In genomic region chr12:51023625-51024395, GRCh38 we compare ENCODE assay signal across 2 cellular contexts.
TF ChIP-seq lines count a peak whose summit lies in the region.

No MANE protein-coding gene starts in this region.

TF ChIP-seq in H1, 55 proteins besides CTCF, POLR2A, EP300 and RAD21:
- TF ChIP-seq YY1 (IDR thresholded peaks at IDR 0.05; ENCODE audit: low read depth, low read length) (no peak), RXRA (IDR thresholded peaks at IDR 0.05; ENCODE audit: insufficient read depth, low read depth, low read length) (no peak)

TF ChIP-seq in HEK293T, 16 proteins besides CTCF, POLR2A, EP300 and RAD21:
- TF ChIP-seq FOXA1 (IDR thresholded peaks at IDR 0.05), result no peak
- TF ChIP-seq HDGF (IDR thresholded peaks at IDR 0.05; ENCODE audit: borderline replicate concordance), result no peak
- TF ChIP-seq ZNF384 (IDR thresholded peaks at IDR 0.05), result no peak
- no peak for TF ChIP-seq CTBP1 (IDR thresholded peaks at IDR 0.05; ENCODE audit: borderline replicate concordance)
- TF ChIP-seq SP1 (IDR thresholded peaks at IDR 0.05), result no peak
- no peak for TF ChIP-seq NFRKB (IDR thresholded peaks at IDR 0.05)
- TF ChIP-seq PKNOX1 (IDR thresholded peaks at IDR 0.05), result no peak
- no peak for TF ChIP-seq ARNT (IDR thresholded peaks at IDR 0.05)
- no peak for TF ChIP-seq TARDBP (IDR thresholded peaks at IDR 0.05)
- TF ChIP-seq FOXM1 (IDR thresholded peaks at IDR 0.05; ENCODE audit: borderline replicate concordance), result no peak
- no peak for TF ChIP-seq ELF4 (IDR thresholded peaks at IDR 0.05)
- TF ChIP-seq LEF1 (IDR thresholded peaks at IDR 0.05; ENCODE audit: borderline replicate concordance), result no peak
